12 cellular contexts compared by ENCODE assay signal in genomic region chr12:96136720-96137378, GRCh38. TPM values are rescaled to one million over a fixed set of nuclear protein-coding genes. Genes with fewer than 3 reads are reported as not detected.
DNase-seq lines count a peak whose midpoint lies in the region; ATAC-seq, FAIRE-seq and TF ChIP-seq lines count a peak whose summit lies in the region.
"Had no signal": no experiment of that assay in that cellular context is flagged by ENCODE, and none has a peak within 500 bp of the region (broad histone marks: within the 10 kb centered on the region; RNA-seq: fewer than 3 reads in every experiment).

No MANE protein-coding gene starts in this region.

- FAIRE-seq in HepG2 (lab: Jason Lieb, UNC) (no peak), HTR-8/SVneo (lab: Jason Lieb, UNC) (no peak)
- FAIRE-seq: kidney had no signal

- TF ChIP-seq CTCF in CD14-positive monocyte (IDR thresholded peaks at IDR 0.05), result no peak
- no peak for TF ChIP-seq CTCF in ascending aorta (IDR thresholded peaks at IDR 0.05)
- TF ChIP-seq CTCF in HepG2 (CRISPR knock-in tag; IDR thresholded peaks at IDR 0.05), result no peak

- H3K4me1 Mint-ChIP-seq in CD14-positive monocyte, result peaks cover 23% of the 10 kb centered on the region

- no peaks in the 10 kb centered on the region for H3K9me3 ChIP-seq in ascending aorta
- H3K9me3 ChIP-seq in neuronal stem cell (replicated peaks in 1 of 2; ENCODE audit: control insufficient read depth in 2 of 2, insufficient read depth in 1 of 2, low read depth in 1 of 2, low read length in 2 of 2), result peaks cover 2 to 3% of the 10 kb centered on the region in 2 donors
- H3K9me3 ChIP-seq in HepG2 (ENCODE audit: low read length), result no peaks in the 10 kb centered on the region

- no peak for ATAC-seq in HepG2

- H3K79me2 ChIP-seq in HepG2 (ENCODE audit: insufficient read depth, low read length), result no peaks in the 10 kb centered on the region

- H3K79me1 ChIP-seq in neuronal stem cell (ENCODE audit: low read depth, low read length), result no peaks in the 10 kb centered on the region

- H3K4me2 ChIP-seq in neuronal stem cell (ENCODE audit: insufficient read depth, low read length, poor library complexity, severe bottlenecking), result no peak overlapping the region
- no peak overlapping the region for H3K4me2 ChIP-seq in HepG2 (ENCODE audit: low read depth, low read length)

- DNase-seq in CD14-positive monocyte (ENCODE audit: low spot score) (no peak), M059J (ENCODE audit: low read depth) (peak; percentile 58), ascending aorta (ENCODE audit: low spot score in 2 of 2) (no peak), neuronal stem cell (ENCODE audit: low spot score) (no peak), HepG2 (ENCODE audit: low spot score) (no peak), 8988T (no peak), HTR-8/SVneo (ENCODE audit: insufficient read length, low spot score) (no peak), hypothalamus (lab: John Stamatoyannopoulos, UW) (no peak)
- DNase-seq: central memory CD4-positive, alpha-beta T cell; kidney; NCI-H187 had no signal

- H4K20me1 ChIP-seq in HepG2 (ENCODE audit: insufficient read depth, low read length), result no peaks in the 10 kb centered on the region

- H3K4me1 ChIP-seq in ascending aorta (peaks cover 0 to 7% of the 10 kb centered on the region in 2 donors), neuronal stem cell (ENCODE audit: control insufficient read depth in 2 of 2, insufficient read depth in 1 of 2, low read depth in 1 of 2, low read length in 2 of 2) (no peaks in the 10 kb centered on the region), HepG2 (ENCODE audit: insufficient read depth, low read length) (no peaks in the 10 kb centered on the region)

- H2BK12ac ChIP-seq in neuronal stem cell (ENCODE audit: low read length), result no peak overlapping the region

- H2BK120ac ChIP-seq in neuronal stem cell (ENCODE audit: low read depth, low read length), result no peak overlapping the region

- no peak overlapping the region for H4K8ac ChIP-seq in neuronal stem cell (ENCODE audit: low read depth, low read length)

- no peak for TF ChIP-seq EP300 in HepG2 (IDR thresholded peaks at IDR 0.05; ENCODE audit: low read depth in 2 of 2, low read length in 2 of 2)
- no peak for TF ChIP-seq EP300 in HepG2 (CRISPR knock-in tag; IDR thresholded peaks at IDR 0.05; ENCODE audit: borderline replicate concordance)

- H3K9ac ChIP-seq in neuronal stem cell (ENCODE audit: low read depth, low read length, poor library complexity) (no peak overlapping the region), HepG2 (ENCODE audit: insufficient read depth, low read depth, low read length) (no peak overlapping the region)

- H2BK15ac ChIP-seq in neuronal stem cell (ENCODE audit: low read length), result no peak overlapping the region

- no peak overlapping the region for H2AK5ac ChIP-seq in neuronal stem cell (ENCODE audit: low read depth, low read length)

- H3K4me3 ChIP-seq in ascending aorta (no peak overlapping the region), neuronal stem cell (ENCODE audit: low read length in 2 of 2) (no peak overlapping the region), HepG2 (replicated peaks in 1 of 3; ENCODE audit: insufficient read depth in 1 of 3, low read depth in 2 of 3, low read length in 3 of 3) (no peak overlapping the region)

- CTCF ChIA-PET in HepG2 (lab: Yijun Ruan, JAX; ENCODE audit: low intra/inter-chr PET ratio, low total read pairs), result no interaction called here

- H3K14ac ChIP-seq in neuronal stem cell (ENCODE audit: low read length), result no peak overlapping the region

- no CpG with 5 or more reads among the region's 4 CpGs for WGBS in neuronal stem cell (ENCODE audit: extremely low coverage in 2 of 2, insufficient read length in 2 of 2, insufficient replicate concordance in 1 of 2), 2 donors
- 50% methylated on average over 4 of the region's 4 CpGs for WGBS in HepG2 (ENCODE audit: low lambda C conversion rate)

- peak overlapping the region in 1 of 2 donors; percentile 28 for H3K4me3 Mint-ChIP-seq in CD14-positive monocyte
- H3K4me3 Mint-ChIP-seq: natural killer cell treated with Interleukin-12 subunit alpha and Interleukin-12 subunit beta and Interleukin-15 and Interleukin-18, amount 100 ng/mL, for 72 hours had no signal

- H4K91ac ChIP-seq in neuronal stem cell (ENCODE audit: low read depth, low read length, poor library complexity), result no peak overlapping the region

- no peak for TF ChIP-seq RAD21 in HepG2 (CRISPR knock-in tag; IDR thresholded peaks at IDR 0.05)

- TF ChIP-seq POLR2A in HepG2 (IDR thresholded peaks at IDR 0.05; ENCODE audit: insufficient read depth in 1 of 2, low read depth in 2 of 2, low read length in 2 of 2), result no peak

- in situ Hi-C loops in HepG2 (cut with HindIII; ENCODE audit: extremely low pct_ligation_motif_present, low pct_unique_long_range_greater_than_20kb), result no loop called here

- H3K36me3 ChIP-seq in ascending aorta (no peaks in the 10 kb centered on the region), neuronal stem cell (replicated peaks in 1 of 2; ENCODE audit: control insufficient read depth in 2 of 2, insufficient read depth in 2 of 2, low read length in 2 of 2) (no peaks in the 10 kb centered on the region), HepG2 (replicated peaks in 1 of 2; ENCODE audit: control insufficient read depth in 1 of 2, insufficient read depth in 2 of 2, low read length in 2 of 2) (no peaks in the 10 kb centered on the region)

- H3K27ac ChIP-seq in ascending aorta, result peak overlapping the region; percentile 48 to 59
- H3K27ac ChIP-seq in neuronal stem cell (replicated peaks; ENCODE audit: low read length), result no peak overlapping the region
- no peak overlapping the region for H3K27ac ChIP-seq in HepG2 (ENCODE audit: extremely low read length, insufficient read depth, low read length)

- H3K27me3 ChIP-seq in ascending aorta (no peaks in the 10 kb centered on the region), neuronal stem cell (ENCODE audit: control insufficient read depth in 3 of 3, insufficient read depth in 3 of 3, low read depth in 1 of 3, low read length in 3 of 3) (no peaks in the 10 kb centered on the region), HepG2 (ENCODE audit: control insufficient read depth in 1 of 2, insufficient read depth in 2 of 2, low read length in 2 of 2) (peaks cover 0 to 2% of the 10 kb centered on the region in 2 experiments; a peak in 2 of 5 replicates)

- H3K18ac ChIP-seq in neuronal stem cell (ENCODE audit: low read length), result no peak overlapping the region

- intact Hi-C loops in CD14-positive monocyte (cut with micrococcal nuclease), result no loop called here
- intact Hi-C loops in ascending aorta (cut with DNase I), result no loop called here
- intact Hi-C loops in HepG2 (cut with micrococcal nuclease; ENCODE audit: unreplicated experiment), result no loop called here

- no peak overlapping the region for H2BK5ac ChIP-seq in neuronal stem cell (ENCODE audit: low read length)

- no peak overlapping the region for H3K4ac ChIP-seq in neuronal stem cell (ENCODE audit: low read length)

- H3K36me3 Mint-ChIP-seq in CD14-positive monocyte, result peaks cover 0 to 3% of the 10 kb centered on the region in 2 donors
- H3K36me3 Mint-ChIP-seq: natural killer cell treated with Interleukin-12 subunit alpha and Interleukin-12 subunit beta and Interleukin-15 and Interleukin-18, amount 100 ng/mL, for 72 hours had no signal

- BruUV-seq in HepG2 (replicated peaks; lab: Mats Ljungman, UMichigan), result no TSS peak

- H2AFZ ChIP-seq in neuronal stem cell (ENCODE audit: low read length) (peak overlapping the region; percentile 3), HepG2 (ENCODE audit: low read length) (no peak overlapping the region)

- H3K9me3 Mint-ChIP-seq in CD14-positive monocyte, result peaks cover 0 to 6% (median 0%) of the 10 kb centered on the region in 7 donors
- H3K9me3 Mint-ChIP-seq: natural killer cell treated with Interleukin-12 subunit alpha and Interleukin-12 subunit beta and Interleukin-15 and Interleukin-18, amount 100 ng/mL, for 72 hours had no signal

- peaks cover 0 to 4% (median 1%) of the 10 kb centered on the region in 3 donors for H3K27me3 Mint-ChIP-seq in CD14-positive monocyte (ENCODE audit: low read depth in 3 of 3)

- H3K27ac Mint-ChIP-seq in CD14-positive monocyte, result peak overlapping the region; percentile 24 to 89 (median 71)

- no peak overlapping the region for H3K23ac ChIP-seq in neuronal stem cell (ENCODE audit: low read depth, low read length, poor library complexity)

- POLR2A ChIA-PET in HepG2 (lab: Yijun Ruan, JAX), result no interaction called here

TF ChIP-seq in HepG2, 621 proteins besides CTCF, POLR2A, EP300 and RAD21 (continues in another document):
- TF ChIP-seq ZNF780A (CRISPR knock-in tag; IDR thresholded peaks at IDR 0.05) (no peak), ZMYM4 (CRISPR knock-in tag; IDR thresholded peaks at IDR 0.05) (no peak), SIN3B (IDR thresholded peaks at IDR 0.05; ENCODE audit: low read length) (no peak), HHEX (CRISPR knock-in tag; IDR thresholded peaks at IDR 0.05) (no peak), ZNF782 (CRISPR knock-in tag; IDR thresholded peaks at IDR 0.05; ENCODE audit: borderline replicate concordance) (no peak)

RNA-seq across cellular contexts. Expression of gene ELK3, which starts 57.3 kb away (rescaled TPM):
- 10 to 100 TPM; 12.1 to 14.6 TPM for polyA plus RNA-seq in CD14-positive monocyte
- 20.9 and 34.9 TPM in 2 replicates for total RNA-seq in M059J (2014; rRNA removed; shearing (Covaris generic))
- total RNA-seq in ascending aorta, result 21.2 TPM
- polyA plus RNA-seq in neuronal stem cell (2013, experiment 1 of 2), result 6.3 TPM
- polyA plus RNA-seq in neuronal stem cell (2013, experiment 2 of 2), result 6.6 TPM
- total RNA-seq in HepG2 (2016; rRNA removed; fragmentation: Illumina TruSeq; extraction: Trizol), result 3.0 and 3.2 TPM in 2 replicates
- 1.2 and 1.3 TPM in 2 replicates for total RNA-seq in HepG2 (2016; cell fraction: cytosol; rRNA removed; fragmentation: Illumina TruSeq; extraction: Trizol; ENCODE audit: low read depth)
- 2.3 and 2.7 TPM in 2 replicates for total RNA-seq in HepG2 (2016; cell fraction: insoluble cytoplasmic fraction; rRNA removed; fragmentation: Illumina TruSeq; extraction: Trizol)
- total RNA-seq in HepG2 (2016; cell fraction: membrane; rRNA removed; fragmentation: Illumina TruSeq; extraction: Trizol), result 4.8 and 5.0 TPM in 2 replicates
- 2.7 and 3.9 TPM in 2 replicates for total RNA-seq in HepG2 (2016; cell fraction: nucleus; rRNA removed; fragmentation: Illumina TruSeq; extraction: Trizol)
- polyA plus RNA-seq in HepG2 (2011; rRNA removed), result 2.4 and 2.9 TPM in 2 replicates
- polyA plus RNA-seq in HepG2 (2011; cell fraction: cytosol; rRNA removed), result 1.5 and 2.1 TPM in 2 replicates
- polyA plus RNA-seq in HepG2 (2011; cell fraction: nucleus; rRNA removed), result 1.2 and 2.1 TPM in 2 replicates
- 1.8 and 2.5 TPM in 2 replicates for polyA plus RNA-seq in HepG2 (2012)
- polyA plus RNA-seq in HepG2 (2016; cell fraction: cytosol; fragmentation: Illumina TruSeq; extraction: Trizol; ENCODE audit: low read depth), result 1.5 and 2.0 TPM in 2 replicates
- polyA plus RNA-seq in HepG2 (2016; cell fraction: insoluble cytoplasmic fraction; fragmentation: Illumina TruSeq; extraction: Trizol; ENCODE audit: low read depth), result 4.0 and 4.7 TPM in 2 replicates
- 3.8 and 4.8 TPM in 2 replicates for polyA plus RNA-seq in HepG2 (2016; cell fraction: membrane; fragmentation: Illumina TruSeq; extraction: Trizol; ENCODE audit: low read depth)
- polyA plus RNA-seq in HepG2 (2016; cell fraction: nucleus; fragmentation: Illumina TruSeq; extraction: Trizol; ENCODE audit: insufficient read depth, low read depth), result 3.9 and 4.5 TPM in 2 replicates
- 5.5 and 9.6 TPM in 2 replicates for polyA minus RNA-seq in HepG2 (2011; rRNA and poly(A)+ RNA removed; ENCODE audit: low replicate concordance)
- 3.2 and 3.3 TPM in 2 replicates for polyA minus RNA-seq in HepG2 (2011; cell fraction: cytosol; rRNA and poly(A)+ RNA removed)
- polyA minus RNA-seq in HepG2 (2011; cell fraction: nucleus; rRNA and poly(A)+ RNA removed), result 2.6 and 2.7 TPM in 2 replicates

Comparison
In these comparisons a context has a peak if more than half of its experiments do, and no peak if none do; other contexts are left out.
1. H3K27ac ChIP-seq: peak in ascending aorta (2 of 2); none in neuronal stem cell (single experiment) and HepG2 (single experiment).